In the genomic region with DNA sequence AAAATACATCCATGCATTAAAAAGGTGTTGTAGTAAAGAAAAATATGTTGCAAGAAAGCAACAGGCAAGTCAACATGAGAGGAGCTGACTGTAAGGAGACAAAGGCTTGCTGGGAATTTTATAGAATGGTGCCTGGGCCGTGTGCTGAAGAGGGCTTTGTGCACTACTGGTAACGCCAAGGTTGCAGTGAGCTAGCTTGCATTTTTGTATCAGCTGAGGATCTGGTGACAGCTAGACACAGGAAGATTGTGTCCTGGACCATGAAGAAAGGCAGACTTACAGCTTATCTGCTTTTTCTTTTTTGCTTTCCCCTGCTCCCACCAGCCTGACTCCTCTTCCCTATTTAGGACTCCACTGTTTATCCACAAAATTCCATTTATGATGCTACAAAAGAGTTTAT, we compare ENCODE assay signal across 30 cellular contexts.
"Had no signal": no experiment of that assay in that cellular context is flagged by ENCODE, and none has a peak within 500 bp of the region (broad histone marks: within the 10 kb centered on the region; RNA-seq: fewer than 3 reads in every experiment).

No MANE protein-coding gene starts in this region.

- H3K27ac Mint-ChIP-seq: naive thymus-derived CD4-positive, alpha-beta T cell; natural killer cell; nephron; progenitor cell of endocrine pancreas; stimulated activated effector memory CD8-positive, alpha-beta T cell treated with anti-CD3 and anti-CD28 coated beads, Interleukin-12 subunit alpha, Interleukin-12 subunit beta, amount 100 ng/mL, for 72 hours; stimulated activated naive B cell treated with anti-CD40 and anti-IgM and Interleukin-4, amounts not matched to agents 10 μg/mL and 1 μg/mL and 100 μg/mL, for 72 hours; stimulated activated naive CD8-positive, alpha-beta T cell treated with anti-CD3 and anti-CD28 coated beads, Interleukin-15, Interleukin-2, amounts not matched to agents 100 ng/mL and 50 ng/mL, for 24 hours; type B pancreatic cell had no signal

- H3K36me3 Mint-ChIP-seq: naive thymus-derived CD4-positive, alpha-beta T cell; natural killer cell; stimulated activated effector memory CD8-positive, alpha-beta T cell treated with anti-CD3 and anti-CD28 coated beads, Interleukin-12 subunit alpha, Interleukin-12 subunit beta, amount 100 ng/mL, for 72 hours; stimulated activated naive B cell treated with anti-CD40 and anti-IgM and Interleukin-4, amounts not matched to agents 10 μg/mL and 1 μg/mL and 100 μg/mL, for 72 hours; type B pancreatic cell had no signal

- H3K27me3 ChIP-seq: pancreas, right lobe of liver, sigmoid colon, suprapubic skin, testis, transverse colon, upper lobe of right lung, uterus had no signal

- H3K36me3 ChIP-seq: neutrophil, pancreas, right lobe of liver, sigmoid colon, stomach, suprapubic skin, tibial artery, transverse colon, upper lobe of right lung, uterus had no signal

- H3K4me1 Mint-ChIP-seq: naive thymus-derived CD4-positive, alpha-beta T cell; natural killer cell; nephron; stimulated activated effector memory CD8-positive, alpha-beta T cell treated with anti-CD3 and anti-CD28 coated beads, Interleukin-12 subunit alpha, Interleukin-12 subunit beta, amount 100 ng/mL, for 72 hours; stimulated activated naive B cell treated with anti-CD40 and anti-IgM and Interleukin-4, amounts not matched to agents 10 μg/mL and 1 μg/mL and 100 μg/mL, for 72 hours had no signal

- H3K27me3 Mint-ChIP-seq: progenitor cell of endocrine pancreas, type B pancreatic cell had no signal

- H3K27ac ChIP-seq: neutrophil, pancreas, psoas muscle, right lobe of liver, stomach, suprapubic skin, testis, tibial artery, transverse colon, upper lobe of right lung, uterus had no signal

- H3K4me3 ChIP-seq: pancreas, psoas muscle, right lobe of liver, sigmoid colon, stomach, suprapubic skin, testis, tibial artery, transverse colon, upper lobe of right lung, uterus had no signal

- ATAC-seq: naive thymus-derived CD4-positive, alpha-beta T cell; natural killer cell; pancreas; psoas muscle; right cardiac atrium; stimulated activated effector memory CD8-positive, alpha-beta T cell treated with anti-CD3 and anti-CD28 coated beads, Interleukin-12 subunit alpha, Interleukin-12 subunit beta, amount 100 ng/mL, for 72 hours; stimulated activated naive B cell treated with anti-CD40 and anti-IgM and Interleukin-4, amounts not matched to agents 10 μg/mL and 1 μg/mL and 100 μg/mL, for 72 hours; upper lobe of right lung had no signal

- H3K9me3 ChIP-seq: neutrophil, pancreas, right lobe of liver, sigmoid colon, testis, transverse colon, upper lobe of right lung, uterus had no signal

- H3K4me1 ChIP-seq: pancreas, psoas muscle, right lobe of liver, suprapubic skin, testis, upper lobe of right lung, uterus had no signal

- DNase-seq: naive thymus-derived CD4-positive, alpha-beta T cell; natural killer cell; nucleus accumbens; pancreas; posterior cingulate gyrus; psoas muscle; right cardiac atrium; right lobe of liver; sigmoid colon; small intestine; stimulated activated CD4-positive, alpha-beta T cell treated with anti-CD3 and anti-CD28 coated beads, Interleukin-15, amount 100 ng/mL, for 24 hours; stimulated activated CD4-positive, alpha-beta T cell treated with anti-CD3 and anti-CD28 coated beads, Interleukin-2, amount 100 ng/mL, for 24 hours; stimulated activated CD4-positive, alpha-beta T cell treated with anti-CD3 and anti-CD28 coated beads, Interleukin-2, amount 100 ng/mL, for 48 hours; stimulated activated CD4-positive, alpha-beta T cell treated with anti-CD3 and anti-CD28 coated beads, Interleukin-4, amount 100 ng/mL, for 24 hours; stimulated activated naive B cell treated with anti-CD40 and anti-IgM and Interleukin-4, amounts not matched to agents 10 μg/mL and 1 μg/mL and 100 μg/mL, for 72 hours; stimulated activated naive CD4-positive, alpha-beta T cell treated with Interleukin-2 at 50 U/mL for 16 hours; stomach; substantia nigra; testis; tibial artery; transverse colon; upper lobe of right lung; uterus had no signal

- H3K9me3 Mint-ChIP-seq: natural killer cell; stimulated activated effector memory CD8-positive, alpha-beta T cell treated with anti-CD3 and anti-CD28 coated beads, Interleukin-12 subunit alpha, Interleukin-12 subunit beta, amount 100 ng/mL, for 72 hours; stimulated activated naive CD8-positive, alpha-beta T cell treated with anti-CD3 and anti-CD28 coated beads, Interleukin-15, Interleukin-2, amounts not matched to agents 100 ng/mL and 50 ng/mL, for 24 hours; type B pancreatic cell had no signal

- H3K4me3 Mint-ChIP-seq: naive thymus-derived CD4-positive, alpha-beta T cell; natural killer cell; nephron; stimulated activated effector memory CD8-positive, alpha-beta T cell treated with anti-CD3 and anti-CD28 coated beads, Interleukin-12 subunit alpha, Interleukin-12 subunit beta, amount 100 ng/mL, for 72 hours; stimulated activated naive B cell treated with anti-CD40 and anti-IgM and Interleukin-4, amounts not matched to agents 10 μg/mL and 1 μg/mL and 100 μg/mL, for 72 hours; stimulated activated naive CD8-positive, alpha-beta T cell treated with anti-CD3 and anti-CD28 coated beads, Interleukin-15, Interleukin-2, amounts not matched to agents 100 ng/mL and 50 ng/mL, for 24 hours; type B pancreatic cell had no signal
